ENCODE assay signal across 16 cellular contexts in genomic region chr2:128290356-128290755, GRCh38.
"Had no signal": no experiment of that assay in that cellular context is flagged by ENCODE, and none has a peak within 500 bp of the region (broad histone marks: within the 10 kb centered on the region; RNA-seq: fewer than 3 reads in every experiment).

No MANE protein-coding gene starts in this region.

- H3K4me3 ChIP-seq: ascending aorta, psoas muscle, spleen, testis, upper lobe of right lung had no signal

- H3K4me3 Mint-ChIP-seq: activated T-helper 17 cell treated with anti-CD3 and anti-CD28 coated beads, Interleukin-2, amount 50 U/mL, for 72 hours; neural crest cell; stimulated activated naive CD8-positive, alpha-beta T cell treated with anti-CD3 and anti-CD28 coated beads, Interleukin-15, amount 100 ng/mL, for 72 hours had no signal

- H3K36me3 ChIP-seq: upper lobe of right lung had no signal

- H3K27me3 ChIP-seq: ascending aorta, spleen, testis, upper lobe of right lung had no signal

- H3K4me1 Mint-ChIP-seq: activated T-helper 17 cell treated with anti-CD3 and anti-CD28 coated beads, Interleukin-2, amount 50 U/mL, for 72 hours had no signal

- ATAC-seq: activated CD4-positive, CD25-positive, alpha-beta regulatory T cell treated with anti-CD3 and anti-CD28 coated beads, Interleukin-2, amount 50 U/mL, for 24 hours; activated T-helper 17 cell treated with anti-CD3 and anti-CD28 coated beads, Interleukin-2, amount 50 U/mL, for 72 hours; left ventricle myocardium superior; psoas muscle; sciatic nerve; stimulated activated naive CD8-positive, alpha-beta T cell treated with anti-CD3 and anti-CD28 coated beads, Interleukin-15, amount 100 ng/mL, for 72 hours; upper lobe of right lung had no signal

- DNase-seq: activated CD4-positive, alpha-beta T cell treated with anti-CD3 and anti-CD28 coated beads, Interleukin-2, amount 50 U/mL, for 1 hour; activated naive CD4-positive, alpha-beta T cell treated with Interleukin-2 at 50 U/mL for 16 hours; activated T-cell treated with anti-CD3 and anti-CD28 coated beads for 4 hours; erythroblast; left ventricle myocardium superior; spleen; stimulated activated naive CD8-positive, alpha-beta T cell treated with anti-CD3 and anti-CD28 coated beads, Interleukin-15, amount 100 ng/mL, for 72 hours; T-helper 9 cell; testis; upper lobe of right lung had no signal

- H3K9me3 ChIP-seq: ascending aorta, psoas muscle, spleen, testis, upper lobe of right lung had no signal

- H3K27me3 Mint-ChIP-seq: activated T-helper 17 cell treated with anti-CD3 and anti-CD28 coated beads, Interleukin-2, amount 50 U/mL, for 72 hours; stimulated activated naive CD8-positive, alpha-beta T cell treated with anti-CD3 and anti-CD28 coated beads, Interleukin-15, amount 100 ng/mL, for 72 hours had no signal

- H3K4me1 ChIP-seq: ascending aorta had no signal

- H3K27ac Mint-ChIP-seq: activated T-helper 17 cell treated with anti-CD3 and anti-CD28 coated beads, Interleukin-2, amount 50 U/mL, for 72 hours; stimulated activated naive CD8-positive, alpha-beta T cell treated with anti-CD3 and anti-CD28 coated beads, Interleukin-15, amount 100 ng/mL, for 72 hours had no signal

- H3K9me3 Mint-ChIP-seq: activated T-helper 17 cell treated with anti-CD3 and anti-CD28 coated beads, Interleukin-2, amount 50 U/mL, for 72 hours; neural crest cell; stimulated activated naive CD8-positive, alpha-beta T cell treated with anti-CD3 and anti-CD28 coated beads, Interleukin-15, amount 100 ng/mL, for 72 hours had no signal

- H3K27ac ChIP-seq: ascending aorta, psoas muscle, testis, upper lobe of right lung had no signal
